ENCODE assay signal across 30 cellular contexts in genomic region chr3:58624550-58624949, GRCh38. TPM values are rescaled to one million over a fixed set of nuclear protein-coding genes. Genes with fewer than 3 reads are reported as not detected.
"Had no signal": no experiment of that assay in that cellular context is flagged by ENCODE, and none has a peak within 500 bp of the region (broad histone marks: within the 10 kb centered on the region; RNA-seq: fewer than 3 reads in every experiment).

No MANE protein-coding gene starts in this region.

- H3K9me3 Mint-ChIP-seq: endodermal cell; naive thymus-derived CD8-positive, alpha-beta T cell; nephron progenitor cell; stimulated activated effector memory CD8-positive, alpha-beta T cell treated with anti-CD3 and anti-CD28 coated beads, Interleukin-12 subunit alpha, Interleukin-12 subunit beta, amount 100 ng/mL, for 72 hours; type B pancreatic cell had no signal

- H3K4me1 Mint-ChIP-seq: endodermal cell; naive thymus-derived CD8-positive, alpha-beta T cell had no signal

- H3K27me3 Mint-ChIP-seq: type B pancreatic cell had no signal

- H3K4me3 Mint-ChIP-seq: endodermal cell; naive thymus-derived CD8-positive, alpha-beta T cell; nephron progenitor cell; stimulated activated effector memory CD8-positive, alpha-beta T cell treated with anti-CD3 and anti-CD28 coated beads, Interleukin-12 subunit alpha, Interleukin-12 subunit beta, amount 100 ng/mL, for 72 hours; type B pancreatic cell had no signal

- H3K27ac Mint-ChIP-seq: endodermal cell; naive thymus-derived CD8-positive, alpha-beta T cell; nephron progenitor cell; stimulated activated effector memory CD8-positive, alpha-beta T cell treated with anti-CD3 and anti-CD28 coated beads, Interleukin-12 subunit alpha, Interleukin-12 subunit beta, amount 100 ng/mL, for 72 hours had no signal

- H3K27ac ChIP-seq: epithelial cell of prostate, gastrocnemius medialis, lower lobe of right lung, neutrophil, pancreas, sigmoid colon, stomach, thyroid gland had no signal

- H3K4me3 ChIP-seq: gastrocnemius medialis, lower lobe of right lung, pancreas, sigmoid colon, stomach, thyroid gland had no signal

- H3K36me3 Mint-ChIP-seq: naive thymus-derived CD8-positive, alpha-beta T cell; stimulated activated effector memory CD8-positive, alpha-beta T cell treated with anti-CD3 and anti-CD28 coated beads, Interleukin-12 subunit alpha, Interleukin-12 subunit beta, amount 100 ng/mL, for 72 hours; type B pancreatic cell had no signal

- DNase-seq: central memory CD4-positive, alpha-beta T cell; dorsolateral prefrontal cortex; effector CD8-positive, alpha-beta T cell; endodermal cell; gastrocnemius medialis; head of caudate nucleus; hippocampal formation; islet precursor cell; kidney glomerular epithelial cell; lower lobe of right lung; nephron progenitor cell; pancreas; sigmoid colon; stimulated activated CD4-positive, alpha-beta T cell treated with anti-CD3 and anti-CD28 coated beads, Interleukin-2, amount 100 ng/mL, for 24 hours; stimulated activated CD4-positive, alpha-beta T cell treated with anti-CD3 and anti-CD28 coated beads, Interleukin-4, amount 100 ng/mL, for 24 hours; stimulated activated naive CD4-positive, alpha-beta T cell treated with Interleukin-2 at 50 U/mL for 16 hours; stomach; thyroid gland had no signal

- H3K36me3 ChIP-seq: gastrocnemius medialis, lower lobe of right lung, neutrophil, pancreas, sigmoid colon, stomach, thyroid gland had no signal

- H3K27me3 ChIP-seq: gastrocnemius medialis, neutrophil, pancreas, sigmoid colon, stomach, thyroid gland had no signal

- H3K9me3 ChIP-seq: gastrocnemius medialis, lower lobe of right lung, neutrophil, pancreas, sigmoid colon, stomach, thyroid gland had no signal

- ATAC-seq: esophagus mucosa; gastrocnemius medialis; lower lobe of right lung; naive thymus-derived CD8-positive, alpha-beta T cell; pancreas; stimulated activated effector memory CD8-positive, alpha-beta T cell treated with anti-CD3 and anti-CD28 coated beads, Interleukin-12 subunit alpha, Interleukin-12 subunit beta, amount 100 ng/mL, for 72 hours had no signal

RNA-seq across cellular contexts. Expression of gene FAM3D, which starts 42.0 kb away (rescaled TPM):
- total RNA-seq: cerebellum; endodermal cell; myocyte; naive thymus-derived CD8-positive, alpha-beta T cell; posterior vena cava; skeletal muscle tissue; subcutaneous adipose tissue; temporal lobe had no signal
- polyA plus RNA-seq: naive thymus-derived CD8-positive, alpha-beta T cell had no signal

RNA-seq across cellular contexts. Expression of gene FAM107A, which starts 47.4 kb away (rescaled TPM):
- total RNA-seq: endodermal cell; myocyte; naive thymus-derived CD8-positive, alpha-beta T cell had no signal
- polyA plus RNA-seq: naive thymus-derived CD8-positive, alpha-beta T cell had no signal
